ENCODE assay signal across 19 cellular contexts in genomic region chr22:43736651-43737050, GRCh38.
DNase-seq lines count a peak whose midpoint lies in the region; ATAC-seq, FAIRE-seq and TF ChIP-seq lines count a peak whose summit lies in the region.
"Had no signal": no experiment of that assay in that cellular context is flagged by ENCODE, and none has a peak within 500 bp of the region (broad histone marks: within the 10 kb centered on the region; RNA-seq: fewer than 3 reads in every experiment).

No MANE protein-coding gene starts in this region.

- H3K36me3 ChIP-seq in IMR-90 (ENCODE audit: control insufficient read depth, insufficient read depth, low read length) (no peaks in the 10 kb centered on the region), H1 (ENCODE audit: control insufficient read depth in 2 of 4, insufficient read depth in 4 of 4, low read length in 3 of 4) (no peaks in the 10 kb centered on the region)
- H3K36me3 ChIP-seq: BLaER1 treated with 17β-estradiol and CSF1 and Interleukin-3, amounts not matched to agents 10 nM and 100 nM had no signal

- H4K20me1 ChIP-seq in IMR-90 (ENCODE audit: insufficient read depth, low read length) = no peaks in the 10 kb centered on the region
- peaks cover 0 to 6% of the 10 kb centered on the region in 2 experiments for H4K20me1 ChIP-seq in H1 (replicated peaks in 1 of 2; ENCODE audit: control insufficient read depth in 1 of 2, insufficient read depth in 2 of 2, low read length in 2 of 2)
- H4K20me1 ChIP-seq: BLaER1 treated with 17β-estradiol and CSF1 and Interleukin-3, amounts not matched to agents 10 nM and 100 nM had no signal

- H3K27ac ChIP-seq in A549 (no peak overlapping the region), IMR-90 (ENCODE audit: insufficient read depth, low read length) (no peak overlapping the region), H1 (ENCODE audit: low read depth, low read length) (no peak overlapping the region)
- H3K27ac ChIP-seq: BLaER1 treated with 17β-estradiol and CSF1 and Interleukin-3, amounts not matched to agents 10 nM and 100 nM; C4-2B had no signal

- H3K9me1 ChIP-seq in IMR-90 (ENCODE audit: insufficient read depth, low read length) = no peaks in the 10 kb centered on the region

- H2BK15ac ChIP-seq in IMR-90 (ENCODE audit: low read depth, low read length) (no peak overlapping the region), H1 (ENCODE audit: low read length) (no peak overlapping the region)

- no peak for TF ChIP-seq CTCF in A549 (IDR thresholded peaks at IDR 0.05)
- no peak for TF ChIP-seq CTCF in IMR-90 (conservative IDR thresholded peaks at IDR 0.05; ENCODE audit: low read depth, low read length)
- TF ChIP-seq CTCF in H1 (IDR thresholded peaks at IDR 0.05; ENCODE audit: control extremely low read depth in 1 of 3, insufficient read depth in 1 of 3, low read depth in 1 of 3, low read length in 3 of 3) = no peak

- H2AFZ ChIP-seq in IMR-90 (replicated peaks; ENCODE audit: low read length, poor library complexity) (no peak overlapping the region), H1 (ENCODE audit: low read length) (no peak overlapping the region)

- no peak for ATAC-seq in A549
- ATAC-seq in IMR-90 (ENCODE audit: low read depth) = no peak
- ATAC-seq in GM18519 (IDR thresholded peaks at IDR 0.05; ENCODE audit: low FRiP score, unreplicated experiment) = no peak
- ATAC-seq: CD8-positive, alpha-beta T cell had no signal

- DNase-seq in A549 (ENCODE audit: low read depth in 1 of 2, low spot score in 1 of 2) (no peak), IMR-90 (no peak), H1 (ENCODE audit: low read depth in 1 of 2, low spot score in 2 of 2) (no peak), posterior cingulate gyrus (no peak)
- DNase-seq in stimulated activated CD4-positive, alpha-beta T cell treated with anti-CD3 and anti-CD28 coated beads, Interleukin-12 subunit alpha, Interleukin-12 subunit beta, amount 100 ng/mL, for 4 hours = no peak
- DNase-seq: 8988T; AML-193; Caco-2; Calu3; CD4-positive, alpha-beta T cell; CD8-positive, alpha-beta T cell; DMS79 treated with DMSO at 0.1 percent for 48 hours; GF-D8 had no signal

- H2BK20ac ChIP-seq in IMR-90 (ENCODE audit: low read depth, low read length) (no peak overlapping the region), H1 (ENCODE audit: low read length) (no peak overlapping the region)

- H2AK5ac ChIP-seq in IMR-90 (ENCODE audit: low read depth, low read length) (no peak overlapping the region), H1 (ENCODE audit: low read depth, low read length) (no peak overlapping the region)

- H3K18ac ChIP-seq in IMR-90 (ENCODE audit: low read depth, low read length) (no peak overlapping the region), H1 (ENCODE audit: extremely low read depth, low read length) (no peak overlapping the region; the same call in 1 of the 2 replicates)

- FAIRE-seq in A549 (lab: Jason Lieb, UNC) (no peak), H1 (lab: Jason Lieb, UNC) (no peak)
- FAIRE-seq: A204.1, D721Med, G401.6 had no signal

- peaks cover 18% of the 10 kb centered on the region; the same call in 1 of the 2 replicates for H3K27me3 ChIP-seq in IMR-90 (ENCODE audit: control insufficient read depth, insufficient read depth, low read length)
- no peaks in the 10 kb centered on the region for H3K27me3 ChIP-seq in H1 (replicated peaks in 1 of 4; ENCODE audit: control insufficient read depth in 3 of 4, extremely low read depth in 1 of 4, insufficient read depth in 3 of 4, low read length in 3 of 4)
- H3K27me3 ChIP-seq: BLaER1 treated with 17β-estradiol and CSF1 and Interleukin-3, amounts not matched to agents 10 nM and 100 nM had no signal

- H3K9me3 ChIP-seq in A549 (no peaks in the 10 kb centered on the region), IMR-90 (ENCODE audit: control insufficient read depth, insufficient read depth, low read length) (no peaks in the 10 kb centered on the region), H1 (ENCODE audit: insufficient read depth in 2 of 2, low read depth in 1 of 2, low read length in 1 of 2) (0 out of 4 replicates have a peak, but pooled peaks cover 0 to 12% of the 10 kb centered on the region in 2 experiments)
- H3K9me3 ChIP-seq: BLaER1 treated with 17β-estradiol and CSF1 and Interleukin-3, amounts not matched to agents 10 nM and 100 nM; Caco-2 had no signal

- peaks cover 9% of the 10 kb centered on the region; the same call in 1 of the 2 replicates for H3K23me2 ChIP-seq in H1 (ENCODE audit: low read depth, low read length)

- CTCF ChIA-PET in A549 (lab: Yijun Ruan, JAX) (no interaction called here), IMR-90 (lab: Yijun Ruan, JAX) (no interaction called here), H1 (lab: Charles Lee; ENCODE audit: partially characterized antibody) (interaction anchor here (0.8 kb wide), 1 partner anchor 13 kb away, joined by 5 read pairs; no protein-coding TSS in a partner anchor)

- H3K79me1 ChIP-seq in IMR-90 (ENCODE audit: low read depth in 1 of 2, low read length in 2 of 2) (no peaks in the 10 kb centered on the region), H1 (ENCODE audit: low read depth, low read length) (no peaks in the 10 kb centered on the region)

- BruUV-seq in IMR-90 (replicated peaks; lab: Mats Ljungman, UMichigan) = no TSS peak

- TF ChIP-seq EP300 in A549 (IDR thresholded peaks at IDR 0.05) (no peak), H1 (IDR thresholded peaks at IDR 0.05; ENCODE audit: borderline replicate concordance in 1 of 2, low read depth in 2 of 2, low read length in 2 of 2) (no peak)

- no peak overlapping the region for H2BK5ac ChIP-seq in IMR-90 (ENCODE audit: low read depth, low read length, poor library complexity, severe bottlenecking)
- no peak overlapping the region for H2BK5ac ChIP-seq in H1 (ENCODE audit: low read depth, low read length)

- H2BK120ac ChIP-seq in IMR-90 (ENCODE audit: low read depth, low read length) (no peak overlapping the region), H1 (replicated peaks; ENCODE audit: low read depth, low read length) (no peak overlapping the region)

- dilution Hi-C loops in IMR-90 (cut with HindIII; ENCODE audit: low sequenced_read_pairs, unreplicated experiment) = no loop called here

- H3K4ac ChIP-seq in IMR-90 (ENCODE audit: low read depth, low read length) = no peak overlapping the region
- no peak overlapping the region for H3K4ac ChIP-seq in H1 (replicated peaks; ENCODE audit: insufficient read length, low read depth, low read length)

- no peak overlapping the region for H2AK9ac ChIP-seq in IMR-90 (replicated peaks; ENCODE audit: low read depth, low read length, poor library complexity)

- H2BK12ac ChIP-seq in H1 (ENCODE audit: low read depth, low read length) = no peak overlapping the region

- no peak overlapping the region for H3K23ac ChIP-seq in IMR-90 (ENCODE audit: low read depth, low read length)
- no peak overlapping the region for H3K23ac ChIP-seq in H1 (ENCODE audit: insufficient read length)

- H4K8ac ChIP-seq in IMR-90 (ENCODE audit: low read depth in 2 of 2, low read length in 2 of 2) (no peak overlapping the region), H1 (ENCODE audit: extremely low read depth, insufficient read depth, low read length) (no peak overlapping the region)

- H3K56ac ChIP-seq in IMR-90 (ENCODE audit: extremely low read depth, insufficient read depth, low read length) (no peak overlapping the region), H1 (replicated peaks; ENCODE audit: insufficient read length, low read depth, low read length) (no peak overlapping the region)

- 60% methylated on average over 7 of the region's 7 CpGs for WGBS in A549 (ENCODE audit: missing lambda C conversion rate)
- WGBS in IMR-90 (ENCODE audit: extremely low coverage in 2 of 2, insufficient read length in 1 of 2), 2 experiments = 90% methylated on average over 2 of the region's 7 CpGs; no CpG with 5 or more reads in 1 of the 2 experiments
- WGBS in H1 (ENCODE audit: extremely low coverage in 1 of 2, insufficient coverage in 1 of 2, insufficient read length in 1 of 2, insufficient replicate concordance in 2 of 2, low coverage in 1 of 2, low lambda C conversion rate in 2 of 2, missing lambda C conversion rate in 1 of 2), 2 experiments = 94% methylated on average over 7 of the region's 7 CpGs; no CpG with 5 or more reads in 1 of the 2 experiments

- H4K91ac ChIP-seq in IMR-90 (ENCODE audit: insufficient read depth, low read depth, low read length) (no peak overlapping the region), H1 (replicated peaks; ENCODE audit: insufficient read length, low read length) (no peak overlapping the region)

- no peaks in the 10 kb centered on the region for H3K4me1 ChIP-seq in A549
- H3K4me1 ChIP-seq in IMR-90 (ENCODE audit: control insufficient read depth, insufficient read depth, low read length) = no peaks in the 10 kb centered on the region
- H3K4me1 ChIP-seq in H1 (replicated peaks in 1 of 4; ENCODE audit: control insufficient read depth in 3 of 4, insufficient read depth in 4 of 4, low read length in 3 of 4) = peaks cover 0 to 10% (median 5%) of the 10 kb centered on the region in 4 experiments; a peak in 4 of 7 replicates
- H3K4me1 ChIP-seq: BLaER1 treated with 17β-estradiol and CSF1 and Interleukin-3, amounts not matched to agents 10 nM and 100 nM; Caco-2 had no signal

- TF ChIP-seq RAD21 in A549 (conservative IDR thresholded peaks at IDR 0.05 in 1 of 2, IDR thresholded peaks at IDR 0.05 in 1 of 2) (no peak), IMR-90 (IDR thresholded peaks at IDR 0.05; ENCODE audit: low read length) (no peak), H1 (IDR thresholded peaks at IDR 0.05 in 1 of 2, conservative IDR thresholded peaks at IDR 0.05 in 1 of 2; ENCODE audit: low read depth in 2 of 2, low read length in 2 of 2) (no peak)

- H3K4me3 ChIP-seq in A549 (no peak overlapping the region), IMR-90 (ENCODE audit: insufficient read depth, low read depth, low read length) (no peak overlapping the region), H1 (ENCODE audit: extremely low read depth in 1 of 4, insufficient read depth in 2 of 4, low read depth in 3 of 4, low read length in 4 of 4) (no peak overlapping the region)
- H3K4me3 ChIP-seq: BLaER1 treated with 17β-estradiol and CSF1 and Interleukin-3, amounts not matched to agents 10 nM and 100 nM had no signal

- no peak overlapping the region for H3K4me2 ChIP-seq in A549
- no peak overlapping the region for H3K4me2 ChIP-seq in IMR-90 (ENCODE audit: low read depth, low read length)
- H3K4me2 ChIP-seq in H1 (ENCODE audit: insufficient read depth in 1 of 2, low read depth in 2 of 2, low read length in 2 of 2) = no peak overlapping the region
- H3K4me2 ChIP-seq: BLaER1 treated with 17β-estradiol and CSF1 and Interleukin-3, amounts not matched to agents 10 nM and 100 nM had no signal

- no peak overlapping the region for H3K14ac ChIP-seq in IMR-90 (replicated peaks; ENCODE audit: low read depth, low read length)
- H3K14ac ChIP-seq in H1 (ENCODE audit: insufficient read length) = no peak overlapping the region

- no peak overlapping the region for H4K5ac ChIP-seq in IMR-90 (ENCODE audit: low read depth, low read length)
- no peak overlapping the region for H4K5ac ChIP-seq in H1 (ENCODE audit: insufficient read length, low read depth, low read length)

- in situ Hi-C loops in IMR-90 (cut with MboI; ENCODE audit: low sequenced_read_pairs) = no loop called here

- TF ChIP-seq POLR2A in A549 (IDR thresholded peaks at IDR 0.05; ENCODE audit: low read length) (no peak), IMR-90 (IDR thresholded peaks at IDR 0.05; ENCODE audit: low read depth, low read length) (no peak), H1 (IDR thresholded peaks at IDR 0.05; ENCODE audit: control extremely low read depth in 1 of 2, low read depth in 2 of 2, low read length in 2 of 2) (no peak)

- POLR2A ChIA-PET in A549 (lab: Yijun Ruan, JAX) = no interaction called here
- POLR2A ChIA-PET in IMR-90 (lab: Charles Lee; ENCODE audit: unreplicated experiment) = no interaction called here
- POLR2A ChIA-PET in H1 (lab: Charles Lee; ENCODE audit: partially characterized antibody) = no interaction called here

- H3K79me2 ChIP-seq in H1 (ENCODE audit: control insufficient read depth in 1 of 2, insufficient read depth in 2 of 2, low read length in 2 of 2) = no peaks in the 10 kb centered on the region

- H3K9ac ChIP-seq in IMR-90 (ENCODE audit: low read depth, low read length) (no peak overlapping the region), H1 (replicated peaks in 1 of 4; ENCODE audit: extremely low read depth in 1 of 4, low read depth in 3 of 4, low read length in 3 of 4) (no peak overlapping the region)
- H3K9ac ChIP-seq: BLaER1 treated with 17β-estradiol and CSF1 and Interleukin-3, amounts not matched to agents 10 nM and 100 nM had no signal

- intact Hi-C loops in IMR-90 (cut with micrococcal nuclease) = no loop called here
- intact Hi-C loops in posterior cingulate gyrus (cut with DNase I) = no loop called here

Comparison
In these comparisons a context has a peak if more than half of its experiments do, and no peak if none do; other contexts are left out.
1. Of the 18 proteins assayed by ChIP-seq in both H1 and A549: peak only in H1: none; only in A549: none; in both: MAFK; in neither: 17.